In genomic region chr6:160079686-160080043, GRCh38 we compare ENCODE assay signal across 26 cellular contexts. TPM values are rescaled to one million over a fixed set of nuclear protein-coding genes. Genes with fewer than 3 reads are reported as not detected.
DNase-seq lines count a peak whose midpoint lies in the region; ATAC-seq, FAIRE-seq and TF ChIP-seq lines count a peak whose summit lies in the region.
"Had no signal": no experiment of that assay in that cellular context is flagged by ENCODE, and none has a peak within 500 bp of the region (broad histone marks: within the 10 kb centered on the region; RNA-seq: fewer than 3 reads in every experiment).

No MANE protein-coding gene starts in this region.

- POLR2A ChIA-PET in IMR-90 (lab: Charles Lee; ENCODE audit: unreplicated experiment): no interaction called here
- POLR2A ChIA-PET in HepG2 (lab: Yijun Ruan, JAX): no interaction called here

- 100% methylated on average over 4 of the region's 12 CpGs; no CpG with 5 or more reads in 1 of the 2 experiments for WGBS in IMR-90 (ENCODE audit: extremely low coverage in 2 of 2, insufficient read length in 1 of 2), 2 experiments
- 54% methylated on average over 12 of the region's 12 CpGs for WGBS in HepG2 (ENCODE audit: low lambda C conversion rate)

- H3K27ac ChIP-seq in IMR-90 (ENCODE audit: insufficient read depth, low read length): no peak overlapping the region
- H3K27ac ChIP-seq in HepG2 (ENCODE audit: extremely low read length, insufficient read depth, low read length): no peak overlapping the region
- H3K27ac ChIP-seq: A549; BLaER1 treated with 17β-estradiol and CSF1 and Interleukin-3, amounts not matched to agents 10 nM and 100 nM; GM23248 had no signal

- H3K4ac ChIP-seq in IMR-90 (ENCODE audit: low read depth, low read length): no peak overlapping the region

- no peak overlapping the region for H3K23ac ChIP-seq in IMR-90 (ENCODE audit: low read depth, low read length)

- TF ChIP-seq CTCF in IMR-90 (conservative IDR thresholded peaks at IDR 0.05; ENCODE audit: low read depth, low read length) (no peak), bronchial epithelial cell (IDR thresholded peaks at IDR 0.05; ENCODE audit: insufficient read depth, low read length, severe bottlenecking) (no peak), HepG2 (CRISPR knock-in tag; IDR thresholded peaks at IDR 0.05) (no peak)

- H4K5ac ChIP-seq in IMR-90 (ENCODE audit: low read depth, low read length): no peak overlapping the region

- no peak overlapping the region for H4K91ac ChIP-seq in IMR-90 (ENCODE audit: insufficient read depth, low read depth, low read length)

- H3K36me3 ChIP-seq in IMR-90 (ENCODE audit: control insufficient read depth, insufficient read depth, low read length) (peaks cover 50% of the 10 kb centered on the region), bronchial epithelial cell (ENCODE audit: control insufficient read depth, insufficient read depth, low read length) (peaks cover 43% of the 10 kb centered on the region), HepG2 (replicated peaks in 1 of 2; ENCODE audit: control insufficient read depth in 1 of 2, insufficient read depth in 2 of 2, low read length in 2 of 2) (peaks cover 43 to 84% of the 10 kb centered on the region in 2 experiments)

- DNase-seq in IMR-90 (no peak), bronchial epithelial cell (ENCODE audit: low read depth) (no peak), HepG2 (ENCODE audit: low spot score) (no peak), posterior vena cava (ENCODE audit: low spot score) (peak; percentile 29), putamen (ENCODE audit: low spot score) (no peak)
- DNase-seq: 8988T; ACHN; AML-193; BE2C; CD4-positive, alpha-beta T cell; CD8-positive, alpha-beta memory T cell; DMS 273 treated with DMSO at 0.1 percent for 48 hours; DMS79; EL; GDM1; GM23248; HCEC 1CT had no signal

- H4K20me1 ChIP-seq in IMR-90 (ENCODE audit: insufficient read depth, low read length) (no peaks in the 10 kb centered on the region; the same call in 1 of the 2 replicates), HepG2 (ENCODE audit: insufficient read depth, low read length) (no peaks in the 10 kb centered on the region)

- no peaks in the 10 kb centered on the region for H3K9me3 ChIP-seq in IMR-90 (ENCODE audit: control insufficient read depth, insufficient read depth, low read length)
- H3K9me3 ChIP-seq in HepG2 (ENCODE audit: low read length): no peaks in the 10 kb centered on the region
- H3K9me3 ChIP-seq: A549, BE2C had no signal

- intact Hi-C loops in IMR-90 (cut with micrococcal nuclease): no loop called here
- intact Hi-C loops in HepG2 (cut with micrococcal nuclease; ENCODE audit: unreplicated experiment): no loop called here
- intact Hi-C loops in posterior vena cava (cut with DNase I): loop anchor here in 1 of 2 donors (10.0 kb wide), 1 partner anchor 375 kb away; no protein-coding TSS in a partner anchor

- H3K56ac ChIP-seq in IMR-90 (ENCODE audit: extremely low read depth, insufficient read depth, low read length): no peak overlapping the region

- H3K4me1 ChIP-seq in IMR-90 (ENCODE audit: control insufficient read depth, insufficient read depth, low read length) (peaks cover 14% of the 10 kb centered on the region), HepG2 (ENCODE audit: insufficient read depth, low read length) (peaks cover 11% of the 10 kb centered on the region)
- H3K4me1 ChIP-seq: A549 had no signal

- H2BK20ac ChIP-seq in IMR-90 (ENCODE audit: low read depth, low read length): no peak overlapping the region

- no peak overlapping the region for H3K14ac ChIP-seq in IMR-90 (replicated peaks; ENCODE audit: low read depth, low read length)

- TF ChIP-seq EP300 in HepG2 (IDR thresholded peaks at IDR 0.05; ENCODE audit: low read depth in 2 of 2, low read length in 2 of 2) (peak in 1 of 2 experiments; percentile 33; a peak in 1 of 4 replicates), HepG2 (CRISPR knock-in tag; IDR thresholded peaks at IDR 0.05; ENCODE audit: borderline replicate concordance) (no peak)

- ATAC-seq in IMR-90 (ENCODE audit: low read depth) (no peak), HepG2 (peak; percentile 63), HG02884 (IDR thresholded peaks at IDR 0.05; ENCODE audit: unreplicated experiment) (no peak), GM21786 (IDR thresholded peaks at IDR 0.05; ENCODE audit: unreplicated experiment) (no peak), GM21529 (IDR thresholded peaks at IDR 0.05; ENCODE audit: unreplicated experiment) (no peak)
- ATAC-seq: A549, GM12878 had no signal

- H3K79me2 ChIP-seq in HepG2 (ENCODE audit: insufficient read depth, low read length): no peaks in the 10 kb centered on the region

- FAIRE-seq in bronchial epithelial cell (lab: Jason Lieb, UNC) (peak; percentile 28), HepG2 (lab: Jason Lieb, UNC) (no peak)
- FAIRE-seq: A549, D721Med, GM12878, GM19239, H1 had no signal

- H2AK5ac ChIP-seq in IMR-90 (ENCODE audit: low read depth, low read length): no peak overlapping the region

- H2AK9ac ChIP-seq in IMR-90 (replicated peaks; ENCODE audit: low read depth, low read length, poor library complexity): no peak overlapping the region

- no peak overlapping the region for H3K4me2 ChIP-seq in IMR-90 (ENCODE audit: low read depth, low read length)
- H3K4me2 ChIP-seq in HepG2 (ENCODE audit: low read depth, low read length): no peak overlapping the region
- H3K4me2 ChIP-seq: A549; BLaER1 treated with 17β-estradiol and CSF1 and Interleukin-3, amounts not matched to agents 10 nM and 100 nM had no signal

- in situ Hi-C loops in IMR-90 (cut with MboI; ENCODE audit: low sequenced_read_pairs) (no loop called here), HepG2 (cut with HindIII; ENCODE audit: extremely low pct_ligation_motif_present, low pct_unique_long_range_greater_than_20kb) (no loop called here)

- no peak overlapping the region for H2BK5ac ChIP-seq in IMR-90 (ENCODE audit: low read depth, low read length, poor library complexity, severe bottlenecking)

- H4K8ac ChIP-seq in IMR-90 (ENCODE audit: low read depth in 2 of 2, low read length in 2 of 2): no peak overlapping the region

- TF ChIP-seq POLR2A in IMR-90 (IDR thresholded peaks at IDR 0.05; ENCODE audit: low read depth, low read length): no peak
- no peak for TF ChIP-seq POLR2A in HepG2 (IDR thresholded peaks at IDR 0.05; ENCODE audit: insufficient read depth in 1 of 2, low read depth in 2 of 2, low read length in 2 of 2)

- BruUV-seq in IMR-90 (replicated peaks; lab: Mats Ljungman, UMichigan): no TSS peak
- no TSS peak for BruUV-seq in HepG2 (replicated peaks; lab: Mats Ljungman, UMichigan)

- H3K79me1 ChIP-seq in IMR-90 (ENCODE audit: low read depth in 1 of 2, low read length in 2 of 2): peaks cover 11 to 17% of the 10 kb centered on the region in 2 experiments

- H3K9me1 ChIP-seq in IMR-90 (ENCODE audit: insufficient read depth, low read length): peaks cover 23% of the 10 kb centered on the region

- dilution Hi-C loops in IMR-90 (cut with HindIII; ENCODE audit: low sequenced_read_pairs, unreplicated experiment): no loop called here

- H3K27me3 ChIP-seq in IMR-90 (ENCODE audit: control insufficient read depth, insufficient read depth, low read length) (no peaks in the 10 kb centered on the region), bronchial epithelial cell (ENCODE audit: control insufficient read depth, insufficient read depth, low read length) (no peaks in the 10 kb centered on the region), HepG2 (ENCODE audit: control insufficient read depth in 1 of 2, insufficient read depth in 2 of 2, low read length in 2 of 2) (no peaks in the 10 kb centered on the region)
- H3K27me3 ChIP-seq: BE2C; BLaER1 treated with 17β-estradiol and CSF1 and Interleukin-3, amounts not matched to agents 10 nM and 100 nM had no signal

- H2AFZ ChIP-seq in IMR-90 (replicated peaks; ENCODE audit: low read length, poor library complexity) (peak overlapping the region; percentile 5), HepG2 (ENCODE audit: low read length) (no peak overlapping the region)
- H2AFZ ChIP-seq: GM23248 had no signal

- H3K9ac ChIP-seq in IMR-90 (ENCODE audit: low read depth, low read length) (no peak overlapping the region), HepG2 (ENCODE audit: insufficient read depth, low read depth, low read length) (no peak overlapping the region)
- H3K9ac ChIP-seq: BLaER1 treated with 17β-estradiol and CSF1 and Interleukin-3, amounts not matched to agents 10 nM and 100 nM; GM23248 had no signal

- no peak overlapping the region for H3K18ac ChIP-seq in IMR-90 (ENCODE audit: low read depth, low read length)

- no peak overlapping the region for H2BK120ac ChIP-seq in IMR-90 (ENCODE audit: low read depth, low read length)

- H2BK15ac ChIP-seq in IMR-90 (ENCODE audit: low read depth, low read length): no peak overlapping the region

- CTCF ChIA-PET in IMR-90 (lab: Yijun Ruan, JAX) (interaction anchor here (1.4 kb wide), 1 partner anchor 9 kb away, joined by 4 read pairs; no protein-coding TSS in a partner anchor), HepG2 (lab: Yijun Ruan, JAX; ENCODE audit: low intra/inter-chr PET ratio, low total read pairs) (no interaction called here)

- TF ChIP-seq RAD21 in IMR-90 (IDR thresholded peaks at IDR 0.05; ENCODE audit: low read length): no peak
- no peak for TF ChIP-seq RAD21 in HepG2 (CRISPR knock-in tag; IDR thresholded peaks at IDR 0.05)

- H3K4me3 ChIP-seq in IMR-90 (ENCODE audit: insufficient read depth, low read depth, low read length) (no peak overlapping the region), bronchial epithelial cell (ENCODE audit: low read depth, low read length) (no peak overlapping the region), HepG2 (replicated peaks in 1 of 3; ENCODE audit: insufficient read depth in 1 of 3, low read depth in 2 of 3, low read length in 3 of 3) (no peak overlapping the region)
- H3K4me3 ChIP-seq: A549; BLaER1 treated with 17β-estradiol and CSF1 and Interleukin-3, amounts not matched to agents 10 nM and 100 nM; GM12878; GM23248 had no signal

RNA-seq across cellular contexts. Expression of gene SLC22A1, which starts 42.0 kb away (rescaled TPM):
- total RNA-seq in IMR-90 (2012; rRNA removed): 0.28 TPM in 1 of 2 replicates, not detected in the other
- 0.09 and 0.10 TPM in 2 replicates for polyA plus RNA-seq in IMR-90 (2012; rRNA removed)
- polyA plus RNA-seq in IMR-90 (2012; cell fraction: cytosol; rRNA removed): 0.08 TPM in 1 of 2 replicates, not detected in the other
- 0.60 and 1.0 TPM in 2 replicates for polyA plus RNA-seq in IMR-90 (2012; cell fraction: nucleus; rRNA removed; ENCODE audit: low replicate concordance)
- total RNA-seq in bronchial epithelial cell: under 0.01 and 1.3 TPM in 2 replicates
- total RNA-seq in HepG2 (2016; rRNA removed; fragmentation: Illumina TruSeq; extraction: Trizol): 0.32 and 0.80 TPM in 2 replicates
- total RNA-seq in HepG2 (2016; cell fraction: cytosol; rRNA removed; fragmentation: Illumina TruSeq; extraction: Trizol; ENCODE audit: low read depth): 0.71 and 0.81 TPM in 2 replicates
- total RNA-seq in HepG2 (2016; cell fraction: insoluble cytoplasmic fraction; rRNA removed; fragmentation: Illumina TruSeq; extraction: Trizol): 1.5 and 1.6 TPM in 2 replicates
- total RNA-seq in HepG2 (2016; cell fraction: membrane; rRNA removed; fragmentation: Illumina TruSeq; extraction: Trizol): 1.0 and 1.9 TPM in 2 replicates
- 3.6 and 3.7 TPM in 2 replicates for total RNA-seq in HepG2 (2016; cell fraction: nucleus; rRNA removed; fragmentation: Illumina TruSeq; extraction: Trizol)
- 0.82 and 0.87 TPM in 2 replicates for polyA plus RNA-seq in HepG2 (2011; rRNA removed)
- polyA plus RNA-seq in HepG2 (2011; cell fraction: cytosol; rRNA removed): 0.32 and 0.38 TPM in 2 replicates
- polyA plus RNA-seq in HepG2 (2011; cell fraction: nucleus; rRNA removed): 3.3 and 4.4 TPM in 2 replicates
- 0.80 and 2.9 TPM in 2 replicates for polyA plus RNA-seq in HepG2 (2012)
- 0.35 and 1.7 TPM in 2 replicates for polyA plus RNA-seq in HepG2 (2016; cell fraction: cytosol; fragmentation: Illumina TruSeq; extraction: Trizol; ENCODE audit: low read depth)
- polyA plus RNA-seq in HepG2 (2016; cell fraction: insoluble cytoplasmic fraction; fragmentation: Illumina TruSeq; extraction: Trizol; ENCODE audit: low read depth): 0.33 and 1.2 TPM in 2 replicates
- polyA plus RNA-seq in HepG2 (2016; cell fraction: membrane; fragmentation: Illumina TruSeq; extraction: Trizol; ENCODE audit: low read depth): 0.64 and 1.2 TPM in 2 replicates
- 4.3 and 5.2 TPM in 2 replicates for polyA plus RNA-seq in HepG2 (2016; cell fraction: nucleus; fragmentation: Illumina TruSeq; extraction: Trizol; ENCODE audit: insufficient read depth, low read depth)
- 1.3 and 7.3 TPM in 2 replicates for polyA minus RNA-seq in HepG2 (2011; rRNA and poly(A)+ RNA removed; ENCODE audit: low replicate concordance)
- polyA minus RNA-seq in HepG2 (2011; cell fraction: cytosol; rRNA and poly(A)+ RNA removed): 0.40 TPM in 1 of 2 replicates, not detected in the other
- polyA minus RNA-seq in HepG2 (2011; cell fraction: nucleus; rRNA and poly(A)+ RNA removed): 7.7 and 8.6 TPM in 2 replicates
- 1 to 10 TPM; 1.8 to 1.9 TPM for total RNA-seq in posterior vena cava
- total RNA-seq: GM23248 had no signal
- polyA plus RNA-seq: GM23248 had no signal
